ENCODE assay signal across 15 cellular contexts in genomic region chr10:28837613-28838390, GRCh38.
A peak's percentile ranks its signal among the peaks of the same experiment; 100 is the strongest.
DNase-seq lines count a peak whose midpoint lies in the region; ATAC-seq and TF ChIP-seq lines count a peak whose summit lies in the region.
"Had no signal": no experiment of that assay in that cellular context is flagged by ENCODE, and none has a peak within 500 bp of the region (broad histone marks: within the 10 kb centered on the region; RNA-seq: fewer than 3 reads in every experiment).

No MANE protein-coding gene starts in this region.

- H3K79me2 ChIP-seq in hepatocyte = no peaks in the 10 kb centered on the region

- no peaks in the 10 kb centered on the region for H3K9me2 ChIP-seq in hepatocyte (replicated peaks; ENCODE audit: insufficient read depth)

- intact Hi-C loops in heart right ventricle (cut with DNase I) = loop anchor here in 2 of 10 donors (2.0 to 10.0 kb wide), 3 partner anchors 31 to 161 kb away; partner anchors contain the start of gene BAMBI (in 1 of the 2)

- H3K9me3 Mint-ChIP-seq in stimulated activated effector memory CD8-positive, alpha-beta T cell treated with anti-CD3 and anti-CD28 coated beads, Interleukin-12 subunit alpha, Interleukin-12 subunit beta, amount 100 ng/mL, for 72 hours = no peaks in the 10 kb centered on the region

- H4K20me1 ChIP-seq in hepatocyte (ENCODE audit: insufficient read depth, poor library complexity, severe bottlenecking) = no peaks in the 10 kb centered on the region

- no peak overlapping the region for H3K4me3 ChIP-seq in cardiac muscle cell
- no peak overlapping the region for H3K4me3 ChIP-seq in heart right ventricle
- H3K4me3 ChIP-seq in hepatocyte = no peak overlapping the region
- H3K4me3 ChIP-seq: SK-N-MC had no signal

- TF ChIP-seq CTCF in cardiac muscle cell (IDR thresholded peaks at IDR 0.05; ENCODE audit: low read depth, low read length) = no peak
- no peak for TF ChIP-seq CTCF in heart right ventricle (IDR thresholded peaks at IDR 0.05)
- TF ChIP-seq CTCF in hepatocyte (IDR thresholded peaks at IDR 0.05; ENCODE audit: poor library complexity) = no peak

- H3K36me3 ChIP-seq in cardiac muscle cell = no peaks in the 10 kb centered on the region
- no peaks in the 10 kb centered on the region for H3K36me3 ChIP-seq in heart right ventricle
- H3K36me3 ChIP-seq in hepatocyte (replicated peaks; ENCODE audit: insufficient read depth, low read depth) = no peaks in the 10 kb centered on the region

- no peak overlapping the region for H2AFZ ChIP-seq in hepatocyte

- H3K4me1 ChIP-seq in cardiac muscle cell (ENCODE audit: low read depth) (peaks cover 40% of the 10 kb centered on the region), heart right ventricle (peaks cover 0 to 46% (median 18%) of the 10 kb centered on the region in 9 donors), hepatocyte (ENCODE audit: insufficient read depth) (peaks cover 9% of the 10 kb centered on the region)

- 47 to 49% methylated on average over 3 of the region's 3 CpGs for WGBS in heart right ventricle, 2 donors
- WGBS in hepatocyte (ENCODE audit: low lambda C conversion rate, missing lambda C conversion rate) = 64% methylated on average over 3 of the region's 3 CpGs

- ATAC-seq in heart right ventricle = no peak
- no peak for ATAC-seq in SK-N-SH treated with all-trans-retinoic acid at 6 μM for 48 hours
- no peak for ATAC-seq in stimulated activated effector memory CD8-positive, alpha-beta T cell treated with anti-CD3 and anti-CD28 coated beads, Interleukin-12 subunit alpha, Interleukin-12 subunit beta, amount 100 ng/mL, for 72 hours
- ATAC-seq: Panc1 had no signal

- H3K27me3 ChIP-seq in cardiac muscle cell = no peaks in the 10 kb centered on the region
- no peaks in the 10 kb centered on the region for H3K27me3 ChIP-seq in heart right ventricle
- H3K27me3 ChIP-seq in hepatocyte = no peaks in the 10 kb centered on the region

- no peaks in the 10 kb centered on the region for H3K36me3 Mint-ChIP-seq in stimulated activated effector memory CD8-positive, alpha-beta T cell treated with anti-CD3 and anti-CD28 coated beads, Interleukin-12 subunit alpha, Interleukin-12 subunit beta, amount 100 ng/mL, for 72 hours

- H3K27ac Mint-ChIP-seq in stimulated activated effector memory CD8-positive, alpha-beta T cell treated with anti-CD3 and anti-CD28 coated beads, Interleukin-12 subunit alpha, Interleukin-12 subunit beta, amount 100 ng/mL, for 72 hours = no peak overlapping the region

- DNase-seq in cardiac muscle cell (ENCODE audit: low read depth in 1 of 2, low spot score in 1 of 2) = peak in 1 of 2 donors; percentile 32
- DNase-seq in heart right ventricle = no peak
- DNase-seq in iris pigment epithelial cell (ENCODE audit: low read depth) = peak; percentile 17
- DNase-seq in stimulated activated CD4-positive, alpha-beta T cell treated with anti-CD3 and anti-CD28 coated beads, Interleukin-1b, Interleukin-23, amount 100 ng/mL, for 48 hours = no peak
- no peak for DNase-seq in stimulated activated effector memory CD8-positive, alpha-beta T cell treated with anti-CD3 and anti-CD28 coated beads, Interleukin-12 subunit alpha, Interleukin-12 subunit beta, amount 100 ng/mL, for 72 hours (ENCODE audit: low spot score in 2 of 2)
- no peak for DNase-seq in hepatocyte (ENCODE audit: low spot score)
- DNase-seq: DMS 273 treated with DMSO at 0.1 percent for 48 hours, H7, MV-4-11, NCI-H1417, NCI-H2029, NCI-H82 had no signal

- H3K4me1 Mint-ChIP-seq in stimulated activated effector memory CD8-positive, alpha-beta T cell treated with anti-CD3 and anti-CD28 coated beads, Interleukin-12 subunit alpha, Interleukin-12 subunit beta, amount 100 ng/mL, for 72 hours = no peaks in the 10 kb centered on the region

- H3K4me2 ChIP-seq in hepatocyte = no peak overlapping the region

- no peaks in the 10 kb centered on the region for H3K9me3 ChIP-seq in cardiac muscle cell (ENCODE audit: low read depth)
- H3K9me3 ChIP-seq in heart right ventricle = no peaks in the 10 kb centered on the region
- H3K9me3 ChIP-seq in hepatocyte (ENCODE audit: low read depth) = no peaks in the 10 kb centered on the region

- H3K4me3 Mint-ChIP-seq in stimulated activated effector memory CD8-positive, alpha-beta T cell treated with anti-CD3 and anti-CD28 coated beads, Interleukin-12 subunit alpha, Interleukin-12 subunit beta, amount 100 ng/mL, for 72 hours = no peak overlapping the region

- peak overlapping the region; percentile 94 for H3K27ac ChIP-seq in cardiac muscle cell
- no peak overlapping the region for H3K27ac ChIP-seq in heart right ventricle
- no peak overlapping the region for H3K27ac ChIP-seq in hepatocyte
- H3K27ac ChIP-seq: SK-N-MC had no signal

TF ChIP-seq in SK-N-SH treated with all-trans-retinoic acid at 6 μM for 48 hours, 23 proteins besides CTCF, POLR2A, EP300 and RAD21 (continues in another document):
- TF ChIP-seq, protein P1, sequence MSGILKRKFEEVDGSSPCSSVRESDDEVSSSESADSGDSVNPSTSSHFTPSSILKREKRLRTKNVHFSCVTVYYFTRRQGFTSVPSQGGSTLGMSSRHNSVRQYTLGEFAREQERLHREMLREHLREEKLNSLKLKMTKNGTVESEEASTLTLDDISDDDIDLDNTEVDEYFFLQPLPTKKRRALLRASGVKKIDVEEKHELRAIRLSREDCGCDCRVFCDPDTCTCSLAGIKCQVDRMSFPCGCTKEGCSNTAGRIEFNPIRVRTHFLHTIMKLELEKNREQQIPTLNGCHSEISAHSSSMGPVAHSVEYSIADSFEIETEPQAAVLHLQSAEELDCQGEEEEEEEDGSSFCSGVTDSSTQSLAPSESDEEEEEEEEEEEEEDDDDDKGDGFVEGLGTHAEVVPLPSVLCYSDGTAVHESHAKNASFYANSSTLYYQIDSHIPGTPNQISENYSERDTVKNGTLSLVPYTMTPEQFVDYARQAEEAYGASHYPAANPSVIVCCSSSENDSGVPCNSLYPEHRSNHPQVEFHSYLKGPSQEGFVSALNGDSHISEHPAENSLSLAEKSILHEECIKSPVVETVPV (CRISPR knock-in tag; IDR thresholded peaks at IDR 0.05) = no peak
- TF ChIP-seq ZNF70 (CRISPR knock-in tag; IDR thresholded peaks at IDR 0.05) (no peak), ZNF565 (CRISPR knock-in tag; conservative IDR thresholded peaks at IDR 0.05; ENCODE audit: low read depth) (no peak), CSDC2 (CRISPR knock-in tag; IDR thresholded peaks at IDR 0.05) (no peak), TCF4 (CRISPR knock-in tag; IDR thresholded peaks at IDR 0.05; ENCODE audit: borderline replicate concordance) (peak; percentile 31; the same call in 1 of the 2 replicates), PATZ1 (CRISPR knock-in tag; IDR thresholded peaks at IDR 0.05; ENCODE audit: borderline replicate concordance) (no peak), ZC3H10 (CRISPR knock-in tag; IDR thresholded peaks at IDR 0.05) (no peak), ZNF8 (CRISPR knock-in tag; IDR thresholded peaks at IDR 0.05) (no peak), CREB5 (CRISPR knock-in tag; IDR thresholded peaks at IDR 0.05; ENCODE audit: low read depth) (peak; percentile 50; the same call in 1 of the 2 replicates), ZFP3 (CRISPR knock-in tag; IDR thresholded peaks at IDR 0.05) (no peak), RARB (CRISPR knock-in tag; IDR thresholded peaks at IDR 0.05) (no peak), POU6F1 (CRISPR knock-in tag; IDR thresholded peaks at IDR 0.05; ENCODE audit: borderline replicate concordance, low read depth) (no peak), SNAI2 (CRISPR knock-in tag; IDR thresholded peaks at IDR 0.05) (no peak), GLIS3 (CRISPR knock-in tag; IDR thresholded peaks at IDR 0.05) (no peak), BACH2 (CRISPR knock-in tag; IDR thresholded peaks at IDR 0.05; ENCODE audit: borderline replicate concordance) (no peak), ESRRG (CRISPR knock-in tag; IDR thresholded peaks at IDR 0.05) (no peak), ISL1 (CRISPR knock-in tag; IDR thresholded peaks at IDR 0.05) (peak; percentile 84), TOX (CRISPR knock-in tag; IDR thresholded peaks at IDR 0.05; ENCODE audit: borderline replicate concordance) (no peak)
